In genomic region chr4:188767496-188767895, GRCh38 we compare ENCODE assay signal across 17 cellular contexts.
"Had no signal": no experiment of that assay in that cellular context is flagged by ENCODE, and none has a peak within 500 bp of the region (broad histone marks: within the 10 kb centered on the region; RNA-seq: fewer than 3 reads in every experiment).

No MANE protein-coding gene starts in this region.

- H3K27me3 ChIP-seq: dorsolateral prefrontal cortex, gastrocnemius medialis, ovary, right atrium auricular region, sigmoid colon, tibial artery, upper lobe of right lung, vagina had no signal

- H3K27ac Mint-ChIP-seq: natural killer cell had no signal

- H3K4me3 Mint-ChIP-seq: natural killer cell, neural crest cell had no signal

- H3K4me3 ChIP-seq: dorsolateral prefrontal cortex, gastrocnemius medialis, mucosa of descending colon, ovary, right atrium auricular region, sigmoid colon, tibial artery, upper lobe of right lung, vagina had no signal

- H3K36me3 ChIP-seq: gastrocnemius medialis, ovary, right atrium auricular region, sigmoid colon, tibial artery, upper lobe of right lung, vagina had no signal

- H3K4me1 ChIP-seq: gastrocnemius medialis, right atrium auricular region, sigmoid colon, tibial artery, upper lobe of right lung, vagina had no signal

- H3K9me3 ChIP-seq: gastrocnemius medialis, ovary, tibial artery, upper lobe of right lung, vagina had no signal

- DNase-seq: cortex of kidney; dorsolateral prefrontal cortex; effector memory CD4-positive, alpha-beta T cell; gastrocnemius medialis; islet precursor cell; mucosa of descending colon; natural killer cell; ovary; sigmoid colon; small intestine; stimulated activated CD4-positive, alpha-beta T cell treated with anti-CD3 and anti-CD28 coated beads, Interleukin-12 subunit alpha, Interleukin-12 subunit beta, amount 100 ng/mL, for 4 hours; stimulated activated naive CD8-positive, alpha-beta T cell treated with anti-CD3 and anti-CD28 coated beads, Interleukin-15, Interleukin-2, amounts not matched to agents 100 U/mL and 50 U/mL, for 24 hours; tibial artery; upper lobe of right lung had no signal

- H3K27ac ChIP-seq: dorsolateral prefrontal cortex, gastrocnemius medialis, ovary, right atrium auricular region, sigmoid colon, tibial artery, upper lobe of right lung, vagina had no signal

- H3K4me1 Mint-ChIP-seq: natural killer cell, neural crest cell had no signal
